ENCODE assay signal across 20 cellular contexts in genomic region chr10:127986543-127987466, GRCh38.
DNase-seq lines count a peak whose midpoint lies in the region; ATAC-seq lines count a peak whose summit lies in the region.
"Had no signal": no experiment of that assay in that cellular context is flagged by ENCODE, and none has a peak within 500 bp of the region (broad histone marks: within the 10 kb centered on the region; RNA-seq: fewer than 3 reads in every experiment).

No MANE protein-coding gene starts in this region.

- ATAC-seq in right cardiac atrium, result peak; percentile 36 to 69
- peak; percentile 17 for ATAC-seq in stimulated activated effector memory CD8-positive, alpha-beta T cell treated with anti-CD3 and anti-CD28 coated beads, Interleukin-12 subunit alpha, Interleukin-12 subunit beta, amount 100 ng/mL, for 72 hours
- ATAC-seq in GM21786 (IDR thresholded peaks at IDR 0.05; ENCODE audit: unreplicated experiment), result no peak
- ATAC-seq: CD8-positive, alpha-beta T cell; esophagus mucosa; T-helper 17 cell had no signal

- peaks cover 42% of the 10 kb centered on the region for H3K4me1 Mint-ChIP-seq in activated CD4-positive, alpha-beta T cell treated with anti-CD3 and anti-CD28 coated beads, Interleukin-2, amount 10 ng/mL, durations not matched to agents 24 days and 14 days
- H3K4me1 Mint-ChIP-seq in stimulated activated effector memory CD8-positive, alpha-beta T cell treated with anti-CD3 and anti-CD28 coated beads, Interleukin-12 subunit alpha, Interleukin-12 subunit beta, amount 100 ng/mL, for 72 hours, result peaks cover 36% of the 10 kb centered on the region

- H3K27me3 ChIP-seq in right cardiac atrium (ENCODE audit: control insufficient read depth, insufficient read depth), result no peaks in the 10 kb centered on the region
- H3K27me3 ChIP-seq: adrenal gland had no signal

- DNase-seq in activated CD4-positive, alpha-beta T cell treated with anti-CD3 and anti-CD28 coated beads, Interleukin-2, amount 10 ng/mL, durations not matched to agents 24 days and 14 days, result no peak
- no peak for DNase-seq in activated CD4-positive, alpha-beta T cell treated with anti-CD3 and anti-CD28 coated beads, Interleukin-2, amount 50 U/mL, for 48 hours
- DNase-seq in astrocyte of the hippocampus (ENCODE audit: low read depth, low spot score), result peak; percentile 78
- DNase-seq in right cardiac atrium, result no peak
- peak in 1 of 2 donors; percentile 61 for DNase-seq in stimulated activated effector memory CD8-positive, alpha-beta T cell treated with anti-CD3 and anti-CD28 coated beads, Interleukin-12 subunit alpha, Interleukin-12 subunit beta, amount 100 ng/mL, for 72 hours (ENCODE audit: low spot score in 2 of 2)
- DNase-seq in AG08395 (ENCODE audit: low spot score), result no peak
- DNase-seq in central memory CD4-positive, alpha-beta T cell, result no peak
- DNase-seq: 8988T; activated CD4-positive, CD25-positive, alpha-beta regulatory T cell; CD8-positive, alpha-beta T cell; GM23248; NCI-H1436; NCI-H345; NK-92 treated with Interleukin-12 subunit alpha and Interleukin-12 subunit beta, amount 100 ng/mL, for 24 hours; T-helper 17 cell had no signal

- no peak overlapping the region for H3K4me3 Mint-ChIP-seq in activated CD4-positive, alpha-beta T cell treated with anti-CD3 and anti-CD28 coated beads, Interleukin-2, amount 10 ng/mL, durations not matched to agents 24 days and 14 days
- H3K4me3 Mint-ChIP-seq in stimulated activated effector memory CD8-positive, alpha-beta T cell treated with anti-CD3 and anti-CD28 coated beads, Interleukin-12 subunit alpha, Interleukin-12 subunit beta, amount 100 ng/mL, for 72 hours, result peak overlapping the region; percentile 2
- H3K4me3 Mint-ChIP-seq: CD8-positive, alpha-beta T cell; T-helper 17 cell had no signal

- H3K27me3 Mint-ChIP-seq in activated CD4-positive, alpha-beta T cell treated with anti-CD3 and anti-CD28 coated beads, Interleukin-2, amount 10 ng/mL, durations not matched to agents 24 days and 14 days, result no peaks in the 10 kb centered on the region

- H3K9me3 ChIP-seq in right cardiac atrium (ENCODE audit: control insufficient read depth, low read length), result no peaks in the 10 kb centered on the region
- H3K9me3 ChIP-seq: adrenal gland, prostate gland had no signal

- H3K4me1 ChIP-seq in right cardiac atrium (ENCODE audit: control insufficient read depth, insufficient read depth, low read length), result peaks cover 4% of the 10 kb centered on the region
- H3K4me1 ChIP-seq: prostate gland had no signal

- H3K27ac ChIP-seq in right cardiac atrium (ENCODE audit: low read length), result peak overlapping the region; percentile 71
- H3K27ac ChIP-seq: GM23248, KMS-11, prostate gland had no signal

- H3K9me3 Mint-ChIP-seq in activated CD4-positive, alpha-beta T cell treated with anti-CD3 and anti-CD28 coated beads, Interleukin-2, amount 10 ng/mL, durations not matched to agents 24 days and 14 days, result no peaks in the 10 kb centered on the region
- H3K9me3 Mint-ChIP-seq in stimulated activated effector memory CD8-positive, alpha-beta T cell treated with anti-CD3 and anti-CD28 coated beads, Interleukin-12 subunit alpha, Interleukin-12 subunit beta, amount 100 ng/mL, for 72 hours, result no peaks in the 10 kb centered on the region
- H3K9me3 Mint-ChIP-seq: CD8-positive, alpha-beta T cell had no signal

- peak overlapping the region; percentile 34 for H3K27ac Mint-ChIP-seq in activated CD4-positive, alpha-beta T cell treated with anti-CD3 and anti-CD28 coated beads, Interleukin-2, amount 10 ng/mL, durations not matched to agents 24 days and 14 days
- no peak overlapping the region for H3K27ac Mint-ChIP-seq in stimulated activated effector memory CD8-positive, alpha-beta T cell treated with anti-CD3 and anti-CD28 coated beads, Interleukin-12 subunit alpha, Interleukin-12 subunit beta, amount 100 ng/mL, for 72 hours
- H3K27ac Mint-ChIP-seq: CD8-positive, alpha-beta T cell; T-helper 17 cell had no signal

- no peaks in the 10 kb centered on the region for H3K36me3 Mint-ChIP-seq in activated CD4-positive, alpha-beta T cell treated with anti-CD3 and anti-CD28 coated beads, Interleukin-2, amount 10 ng/mL, durations not matched to agents 24 days and 14 days (ENCODE audit: low read depth)
- no peaks in the 10 kb centered on the region for H3K36me3 Mint-ChIP-seq in stimulated activated effector memory CD8-positive, alpha-beta T cell treated with anti-CD3 and anti-CD28 coated beads, Interleukin-12 subunit alpha, Interleukin-12 subunit beta, amount 100 ng/mL, for 72 hours
- H3K36me3 Mint-ChIP-seq: CD8-positive, alpha-beta T cell had no signal

- 62% methylated on average over 14 of the region's 14 CpGs for WGBS in right cardiac atrium

- intact Hi-C loops in activated CD4-positive, alpha-beta T cell treated with anti-CD3 and anti-CD28 coated beads, Interleukin-2, amount 10 ng/mL, durations not matched to agents 24 days and 14 days (cut with micrococcal nuclease), result no loop called here
- intact Hi-C loops in right cardiac atrium (cut with DNase I), result no loop called here

- no peak overlapping the region for H3K4me3 ChIP-seq in right cardiac atrium (ENCODE audit: low read length)
- H3K4me3 ChIP-seq: adrenal gland, GM23248, prostate gland had no signal
